ENCODE assay signal across 25 cellular contexts in genomic region chr2:118723394-118723793, GRCh38.
DNase-seq lines count a peak whose midpoint lies in the region; FAIRE-seq and TF ChIP-seq lines count a peak whose summit lies in the region.
"Had no signal": no experiment of that assay in that cellular context is flagged by ENCODE, and none has a peak within 500 bp of the region (broad histone marks: within the 10 kb centered on the region; RNA-seq: fewer than 3 reads in every experiment).

No MANE protein-coding gene starts in this region.

- TF ChIP-seq CTCF in fibroblast of the aortic adventitia (IDR thresholded peaks at IDR 0.05; ENCODE audit: insufficient read depth, low read length) = no peak

- no peak overlapping the region for H3K4me3 ChIP-seq in fibroblast of the aortic adventitia (ENCODE audit: low read depth, low read length)
- H3K4me3 ChIP-seq: adrenal gland, cardiac muscle cell, coronary artery, esophagus squamous epithelium, lung, neural progenitor cell, right lobe of liver, SK-N-MC, transverse colon had no signal

- DNase-seq in GM03348 (ENCODE audit: low spot score) (peak; percentile 55), amniotic epithelial cell (ENCODE audit: low read depth) (peak; percentile 1), fibroblast of the aortic adventitia (ENCODE audit: low read depth) (peak; percentile 54), urothelium cell line (ENCODE audit: low spot score) (peak; percentile 62), GF-D8 (lab: John Stamatoyannopoulos, UW) (no peak), D341Med (ENCODE audit: low spot score) (no peak), NCI-H1417 (lab: John Stamatoyannopoulos, UW) (no peak)
- DNase-seq: activated CD4-positive, alpha-beta T cell treated with anti-CD3 and anti-CD28 coated beads for 4 hours; activated naive CD4-positive, alpha-beta T cell; activated T-cell treated with anti-CD3 and anti-CD28 coated beads, Interleukin-2, amount 50 U/mL, for 48 hours; adrenal gland; COR-L47; DND-41; endodermal cell; esophagus squamous epithelium; MV-4-11; NCI-H526 treated with DMSO at 0.1 percent for 48 hours; right lobe of liver; T-helper 2 cell; transverse colon had no signal

- FAIRE-seq in urothelium cell line (lab: Jason Lieb, UNC) = no peak

Comparison
In these comparisons a context has a peak if more than half of its experiments do, and no peak if none do; other contexts are left out.
1. DNase-seq: peak in GM03348 (single experiment), amniotic epithelial cell (single experiment), fibroblast of the aortic adventitia (single experiment) and urothelium cell line (single experiment); none in GF-D8 (single experiment), D341Med (single experiment) and NCI-H1417 (0 of 3).